Comparison of ENCODE assay signal across 1 cellular context in the genomic region with DNA sequence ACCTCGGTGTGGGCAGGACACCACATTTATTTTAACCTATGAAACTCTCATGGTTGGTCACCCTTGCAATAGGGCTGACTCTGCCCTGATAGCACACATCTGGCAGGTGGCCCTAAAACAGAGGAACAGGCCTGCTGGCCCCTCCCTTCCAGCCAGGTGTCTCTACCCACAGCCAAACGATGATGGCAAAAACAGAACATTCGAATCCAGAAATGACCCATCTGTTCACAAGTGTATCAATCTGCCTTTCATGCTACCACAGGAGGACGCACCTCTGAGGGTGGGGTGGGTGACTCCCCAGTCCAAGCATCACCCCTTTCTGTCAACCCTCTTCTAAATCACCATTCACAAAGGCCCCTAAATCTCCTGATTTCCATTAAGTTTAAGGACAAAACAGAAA.
A peak's percentile ranks its signal among the peaks of the same experiment; 100 is the strongest.
TF ChIP-seq lines count a peak whose summit lies in the region.

No MANE protein-coding gene starts in this region.

TF ChIP-seq in GM12878, 131 proteins besides CTCF, POLR2A, EP300 and RAD21 (continued from another document and continues in another):
- TF ChIP-seq, protein P1, sequence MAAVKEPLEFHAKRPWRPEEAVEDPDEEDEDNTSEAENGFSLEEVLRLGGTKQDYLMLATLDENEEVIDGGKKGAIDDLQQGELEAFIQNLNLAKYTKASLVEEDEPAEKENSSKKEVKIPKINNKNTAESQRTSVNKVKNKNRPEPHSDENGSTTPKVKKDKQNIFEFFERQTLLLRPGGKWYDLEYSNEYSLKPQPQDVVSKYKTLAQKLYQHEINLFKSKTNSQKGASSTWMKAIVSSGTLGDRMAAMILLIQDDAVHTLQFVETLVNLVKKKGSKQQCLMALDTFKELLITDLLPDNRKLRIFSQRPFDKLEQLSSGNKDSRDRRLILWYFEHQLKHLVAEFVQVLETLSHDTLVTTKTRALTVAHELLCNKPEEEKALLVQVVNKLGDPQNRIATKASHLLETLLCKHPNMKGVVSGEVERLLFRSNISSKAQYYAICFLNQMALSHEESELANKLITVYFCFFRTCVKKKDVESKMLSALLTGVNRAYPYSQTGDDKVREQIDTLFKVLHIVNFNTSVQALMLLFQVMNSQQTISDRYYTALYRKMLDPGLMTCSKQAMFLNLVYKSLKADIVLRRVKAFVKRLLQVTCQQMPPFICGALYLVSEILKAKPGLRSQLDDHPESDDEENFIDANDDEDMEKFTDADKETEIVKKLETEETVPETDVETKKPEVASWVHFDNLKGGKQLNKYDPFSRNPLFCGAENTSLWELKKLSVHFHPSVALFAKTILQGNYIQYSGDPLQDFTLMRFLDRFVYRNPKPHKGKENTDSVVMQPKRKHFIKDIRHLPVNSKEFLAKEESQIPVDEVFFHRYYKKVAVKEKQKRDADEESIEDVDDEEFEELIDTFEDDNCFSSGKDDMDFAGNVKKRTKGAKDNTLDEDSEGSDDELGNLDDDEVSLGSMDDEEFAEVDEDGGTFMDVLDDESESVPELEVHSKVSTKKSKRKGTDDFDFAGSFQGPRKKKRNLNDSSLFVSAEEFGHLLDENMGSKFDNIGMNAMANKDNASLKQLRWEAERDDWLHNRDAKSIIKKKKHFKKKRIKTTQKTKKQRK (IDR thresholded peaks at IDR 0.05; ENCODE audit: low read depth, low read length): no peak
- TF ChIP-seq IKZF2 (IDR thresholded peaks at IDR 0.05) (no peak), GATAD2B (conservative IDR thresholded peaks at IDR 0.05; ENCODE audit: low read depth) (no peak), SMAD5 (IDR thresholded peaks at IDR 0.05; ENCODE audit: low read depth) (no peak; the same call in 1 of the 2 replicates), CBX3 (IDR thresholded peaks at IDR 0.05; ENCODE audit: borderline replicate concordance, low read depth) (no peak), BHLHE40 (IDR thresholded peaks at IDR 0.05; ENCODE audit: borderline replicate concordance in 1 of 2, low read depth in 2 of 2, low read length in 1 of 2) (no peak), RUNX3 (IDR thresholded peaks at IDR 0.05; ENCODE audit: low read length) (peak; percentile 83), TARDBP (IDR thresholded peaks at IDR 0.05; ENCODE audit: borderline replicate concordance) (no peak), GABPA (IDR thresholded peaks at IDR 0.05; ENCODE audit: low read depth) (peak; percentile 49; the same call in 1 of the 2 replicates), SREBF2 (IDR thresholded peaks at IDR 0.05; ENCODE audit: low read length) (no peak), POLR2AphosphoS2 (IDR thresholded peaks at IDR 0.05; ENCODE audit: low read depth, low read length) (no peak), PAX5 (IDR thresholded peaks at IDR 0.05; ENCODE audit: borderline replicate concordance, low read depth, low read length) (peak; percentile 60; the same call in 1 of the 2 replicates), ASH2L (IDR thresholded peaks at IDR 0.05; ENCODE audit: borderline replicate concordance, low read depth) (no peak), MEF2A (IDR thresholded peaks at IDR 0.05; ENCODE audit: insufficient read depth, low read depth, low read length) (peak; percentile 62; the same call in 1 of the 2 replicates), SMAD1 (IDR thresholded peaks at IDR 0.05; ENCODE audit: low read depth, partially characterized antibody) (no peak), SPI1 (IDR thresholded peaks at IDR 0.05; ENCODE audit: borderline replicate concordance, insufficient read depth, low read depth, low read length) (peak; percentile 16; the same call in 1 of the 2 replicates), NFYA (IDR thresholded peaks at IDR 0.05; ENCODE audit: borderline replicate concordance, low read depth, low read length) (no peak), RELA (IDR thresholded peaks at IDR 0.05; ENCODE audit: borderline replicate concordance, partially characterized antibody) (no peak), IKZF1 (conservative IDR thresholded peaks at IDR 0.05) (no peak), SUZ12 (IDR thresholded peaks at IDR 0.05; ENCODE audit: unreplicated experiment) (no peak), DPF2 (IDR thresholded peaks at IDR 0.05) (no peak), SUPT20H (IDR thresholded peaks at IDR 0.05; ENCODE audit: borderline replicate concordance, control insufficient read depth, low read depth, low read length) (no peak), MYB (IDR thresholded peaks at IDR 0.05; ENCODE audit: borderline replicate concordance, low read depth, low read length) (no peak), TBL1XR1 (IDR thresholded peaks at IDR 0.05; ENCODE audit: low read depth, low read length) (peak; percentile 59; the same call in 1 of the 2 replicates), MTA2 (IDR thresholded peaks at IDR 0.05; ENCODE audit: low read depth) (no peak), BMI1 (IDR thresholded peaks at IDR 0.05; ENCODE audit: borderline replicate concordance) (no peak; the same call in 1 of the 2 replicates), BACH1 (IDR thresholded peaks at IDR 0.05; ENCODE audit: borderline replicate concordance) (no peak), ZBED1 (IDR thresholded peaks at IDR 0.05; ENCODE audit: borderline replicate concordance) (peak; percentile 89), ZNF217 (IDR thresholded peaks at IDR 0.05) (no peak)
- TF ChIP-seq, protein P2, sequence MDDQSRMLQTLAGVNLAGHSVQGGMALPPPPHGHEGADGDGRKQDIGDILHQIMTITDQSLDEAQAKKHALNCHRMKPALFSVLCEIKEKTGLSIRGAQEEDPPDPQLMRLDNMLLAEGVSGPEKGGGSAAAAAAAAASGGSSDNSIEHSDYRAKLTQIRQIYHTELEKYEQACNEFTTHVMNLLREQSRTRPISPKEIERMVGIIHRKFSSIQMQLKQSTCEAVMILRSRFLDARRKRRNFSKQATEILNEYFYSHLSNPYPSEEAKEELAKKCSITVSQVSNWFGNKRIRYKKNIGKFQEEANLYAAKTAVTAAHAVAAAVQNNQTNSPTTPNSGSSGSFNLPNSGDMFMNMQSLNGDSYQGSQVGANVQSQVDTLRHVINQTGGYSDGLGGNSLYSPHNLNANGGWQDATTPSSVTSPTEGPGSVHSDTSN (IDR thresholded peaks at IDR 0.05; ENCODE audit: insufficient replicate concordance, low read depth, low read length): no peak
- TF ChIP-seq, protein P3, sequence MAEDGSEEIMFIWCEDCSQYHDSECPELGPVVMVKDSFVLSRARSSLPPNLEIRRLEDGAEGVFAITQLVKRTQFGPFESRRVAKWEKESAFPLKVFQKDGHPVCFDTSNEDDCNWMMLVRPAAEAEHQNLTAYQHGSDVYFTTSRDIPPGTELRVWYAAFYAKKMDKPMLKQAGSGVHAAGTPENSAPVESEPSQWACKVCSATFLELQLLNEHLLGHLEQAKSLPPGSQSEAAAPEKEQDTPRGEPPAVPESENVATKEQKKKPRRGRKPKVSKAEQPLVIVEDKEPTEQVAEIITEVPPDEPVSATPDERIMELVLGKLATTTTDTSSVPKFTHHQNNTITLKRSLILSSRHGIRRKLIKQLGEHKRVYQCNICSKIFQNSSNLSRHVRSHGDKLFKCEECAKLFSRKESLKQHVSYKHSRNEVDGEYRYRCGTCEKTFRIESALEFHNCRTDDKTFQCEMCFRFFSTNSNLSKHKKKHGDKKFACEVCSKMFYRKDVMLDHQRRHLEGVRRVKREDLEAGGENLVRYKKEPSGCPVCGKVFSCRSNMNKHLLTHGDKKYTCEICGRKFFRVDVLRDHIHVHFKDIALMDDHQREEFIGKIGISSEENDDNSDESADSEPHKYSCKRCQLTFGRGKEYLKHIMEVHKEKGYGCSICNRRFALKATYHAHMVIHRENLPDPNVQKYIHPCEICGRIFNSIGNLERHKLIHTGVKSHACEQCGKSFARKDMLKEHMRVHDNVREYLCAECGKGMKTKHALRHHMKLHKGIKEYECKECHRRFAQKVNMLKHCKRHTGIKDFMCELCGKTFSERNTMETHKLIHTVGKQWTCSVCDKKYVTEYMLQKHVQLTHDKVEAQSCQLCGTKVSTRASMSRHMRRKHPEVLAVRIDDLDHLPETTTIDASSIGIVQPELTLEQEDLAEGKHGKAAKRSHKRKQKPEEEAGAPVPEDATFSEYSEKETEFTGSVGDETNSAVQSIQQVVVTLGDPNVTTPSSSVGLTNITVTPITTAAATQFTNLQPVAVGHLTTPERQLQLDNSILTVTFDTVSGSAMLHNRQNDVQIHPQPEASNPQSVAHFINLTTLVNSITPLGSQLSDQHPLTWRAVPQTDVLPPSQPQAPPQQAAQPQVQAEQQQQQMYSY (CRISPR knock-in tag; IDR thresholded peaks at IDR 0.05): no peak
- TF ChIP-seq, protein P4, sequence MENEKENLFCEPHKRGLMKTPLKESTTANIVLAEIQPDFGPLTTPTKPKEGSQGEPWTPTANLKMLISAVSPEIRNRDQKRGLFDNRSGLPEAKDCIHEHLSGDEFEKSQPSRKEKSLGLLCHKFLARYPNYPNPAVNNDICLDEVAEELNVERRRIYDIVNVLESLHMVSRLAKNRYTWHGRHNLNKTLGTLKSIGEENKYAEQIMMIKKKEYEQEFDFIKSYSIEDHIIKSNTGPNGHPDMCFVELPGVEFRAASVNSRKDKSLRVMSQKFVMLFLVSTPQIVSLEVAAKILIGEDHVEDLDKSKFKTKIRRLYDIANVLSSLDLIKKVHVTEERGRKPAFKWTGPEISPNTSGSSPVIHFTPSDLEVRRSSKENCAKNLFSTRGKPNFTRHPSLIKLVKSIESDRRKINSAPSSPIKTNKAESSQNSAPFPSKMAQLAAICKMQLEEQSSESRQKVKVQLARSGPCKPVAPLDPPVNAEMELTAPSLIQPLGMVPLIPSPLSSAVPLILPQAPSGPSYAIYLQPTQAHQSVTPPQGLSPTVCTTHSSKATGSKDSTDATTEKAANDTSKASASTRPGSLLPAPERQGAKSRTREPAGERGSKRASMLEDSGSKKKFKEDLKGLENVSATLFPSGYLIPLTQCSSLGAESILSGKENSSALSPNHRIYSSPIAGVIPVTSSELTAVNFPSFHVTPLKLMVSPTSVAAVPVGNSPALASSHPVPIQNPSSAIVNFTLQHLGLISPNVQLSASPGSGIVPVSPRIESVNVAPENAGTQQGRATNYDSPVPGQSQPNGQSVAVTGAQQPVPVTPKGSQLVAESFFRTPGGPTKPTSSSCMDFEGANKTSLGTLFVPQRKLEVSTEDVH (IDR thresholded peaks at IDR 0.05; ENCODE audit: low read depth, partially characterized antibody): no peak
- TF ChIP-seq, protein P5, sequence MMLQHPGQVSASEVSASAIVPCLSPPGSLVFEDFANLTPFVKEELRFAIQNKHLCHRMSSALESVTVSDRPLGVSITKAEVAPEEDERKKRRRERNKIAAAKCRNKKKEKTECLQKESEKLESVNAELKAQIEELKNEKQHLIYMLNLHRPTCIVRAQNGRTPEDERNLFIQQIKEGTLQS (IDR thresholded peaks at IDR 0.05; ENCODE audit: borderline replicate concordance, extremely low read depth, low read depth, low read length): no peak
- TF ChIP-seq, protein P6, sequence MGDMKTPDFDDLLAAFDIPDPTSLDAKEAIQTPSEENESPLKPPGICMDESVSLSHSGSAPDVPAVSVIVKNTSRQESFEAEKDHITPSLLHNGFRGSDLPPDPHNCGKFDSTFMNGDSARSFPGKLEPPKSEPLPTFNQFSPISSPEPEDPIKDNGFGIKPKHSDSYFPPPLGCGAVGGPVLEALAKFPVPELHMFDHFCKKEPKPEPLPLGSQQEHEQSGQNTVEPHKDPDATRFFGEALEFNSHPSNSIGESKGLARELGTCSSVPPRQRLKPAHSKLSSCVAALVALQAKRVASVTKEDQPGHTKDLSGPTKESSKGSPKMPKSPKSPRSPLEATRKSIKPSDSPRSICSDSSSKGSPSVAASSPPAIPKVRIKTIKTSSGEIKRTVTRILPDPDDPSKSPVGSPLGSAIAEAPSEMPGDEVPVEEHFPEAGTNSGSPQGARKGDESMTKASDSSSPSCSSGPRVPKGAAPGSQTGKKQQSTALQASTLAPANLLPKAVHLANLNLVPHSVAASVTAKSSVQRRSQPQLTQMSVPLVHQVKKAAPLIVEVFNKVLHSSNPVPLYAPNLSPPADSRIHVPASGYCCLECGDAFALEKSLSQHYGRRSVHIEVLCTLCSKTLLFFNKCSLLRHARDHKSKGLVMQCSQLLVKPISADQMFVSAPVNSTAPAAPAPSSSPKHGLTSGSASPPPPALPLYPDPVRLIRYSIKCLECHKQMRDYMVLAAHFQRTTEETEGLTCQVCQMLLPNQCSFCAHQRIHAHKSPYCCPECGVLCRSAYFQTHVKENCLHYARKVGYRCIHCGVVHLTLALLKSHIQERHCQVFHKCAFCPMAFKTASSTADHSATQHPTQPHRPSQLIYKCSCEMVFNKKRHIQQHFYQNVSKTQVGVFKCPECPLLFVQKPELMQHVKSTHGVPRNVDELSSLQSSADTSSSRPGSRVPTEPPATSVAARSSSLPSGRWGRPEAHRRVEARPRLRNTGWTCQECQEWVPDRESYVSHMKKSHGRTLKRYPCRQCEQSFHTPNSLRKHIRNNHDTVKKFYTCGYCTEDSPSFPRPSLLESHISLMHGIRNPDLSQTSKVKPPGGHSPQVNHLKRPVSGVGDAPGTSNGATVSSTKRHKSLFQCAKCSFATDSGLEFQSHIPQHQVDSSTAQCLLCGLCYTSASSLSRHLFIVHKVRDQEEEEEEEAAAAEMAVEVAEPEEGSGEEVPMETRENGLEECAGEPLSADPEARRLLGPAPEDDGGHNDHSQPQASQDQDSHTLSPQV (IDR thresholded peaks at IDR 0.05): no peak
- TF ChIP-seq, protein P7, sequence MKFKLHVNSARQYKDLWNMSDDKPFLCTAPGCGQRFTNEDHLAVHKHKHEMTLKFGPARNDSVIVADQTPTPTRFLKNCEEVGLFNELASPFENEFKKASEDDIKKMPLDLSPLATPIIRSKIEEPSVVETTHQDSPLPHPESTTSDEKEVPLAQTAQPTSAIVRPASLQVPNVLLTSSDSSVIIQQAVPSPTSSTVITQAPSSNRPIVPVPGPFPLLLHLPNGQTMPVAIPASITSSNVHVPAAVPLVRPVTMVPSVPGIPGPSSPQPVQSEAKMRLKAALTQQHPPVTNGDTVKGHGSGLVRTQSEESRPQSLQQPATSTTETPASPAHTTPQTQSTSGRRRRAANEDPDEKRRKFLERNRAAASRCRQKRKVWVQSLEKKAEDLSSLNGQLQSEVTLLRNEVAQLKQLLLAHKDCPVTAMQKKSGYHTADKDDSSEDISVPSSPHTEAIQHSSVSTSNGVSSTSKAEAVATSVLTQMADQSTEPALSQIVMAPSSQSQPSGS (IDR thresholded peaks at IDR 0.05; ENCODE audit: low read length): peak; percentile 56; the same call in 1 of the 2 replicates
